In the genomic region with DNA sequence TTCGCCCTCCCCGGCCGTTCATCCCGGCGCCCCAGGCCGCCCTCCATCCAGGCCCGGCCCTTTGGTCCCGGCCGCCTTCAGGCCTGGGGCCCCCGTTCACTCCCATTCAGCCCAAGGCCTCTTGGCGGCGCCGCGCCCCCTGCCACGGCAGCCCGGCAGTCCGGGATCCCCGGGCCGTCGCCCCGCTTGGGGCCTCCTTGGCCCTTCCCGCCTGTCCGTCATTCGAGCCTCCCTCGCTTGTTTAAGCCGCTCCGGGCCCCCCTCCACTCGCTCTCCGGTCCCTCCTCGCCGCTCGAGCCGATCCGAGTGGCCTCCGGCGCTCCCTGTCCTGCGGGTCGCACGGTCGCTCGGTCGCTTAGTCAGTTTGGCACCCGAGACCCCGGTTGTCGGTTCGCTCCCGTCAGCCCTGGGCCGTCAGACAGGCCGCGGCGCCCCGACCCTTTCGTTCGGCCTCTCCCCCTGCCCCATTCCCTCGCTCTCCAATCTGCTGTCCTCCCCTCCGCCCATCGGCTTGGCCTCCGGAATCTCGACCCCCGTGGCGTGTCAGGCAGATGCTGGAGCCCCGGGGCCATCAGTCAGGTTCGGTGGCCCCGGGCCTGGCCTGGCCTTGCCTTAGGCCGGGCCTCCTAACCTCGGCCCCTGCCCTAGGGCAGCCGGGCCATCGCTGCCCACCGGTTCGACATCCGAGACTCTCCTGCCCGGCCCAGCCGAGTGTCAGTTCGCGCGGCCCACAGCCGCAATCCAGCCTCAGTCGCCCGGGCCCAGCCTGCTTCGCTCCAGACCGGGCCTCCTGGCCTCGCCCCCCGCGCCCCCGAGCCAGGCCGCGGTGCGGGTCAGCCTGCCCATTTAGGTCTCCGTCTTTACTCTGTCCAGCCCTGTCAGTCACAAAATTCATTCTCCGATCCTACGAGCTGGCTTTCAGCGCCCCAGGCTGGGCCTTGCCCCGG, we compare ENCODE assay signal across 8 cellular contexts. TPM values are rescaled to one million over a fixed set of nuclear protein-coding genes. Genes with fewer than 3 reads are reported as not detected.
DNase-seq lines count a peak whose midpoint lies in the region; ATAC-seq, FAIRE-seq and TF ChIP-seq lines count a peak whose summit lies in the region.

No MANE protein-coding gene starts in this region.

- FAIRE-seq in astrocyte (lab: Jason Lieb, UNC): no peak

- H3K9ac ChIP-seq in BLaER1: peak overlapping the region; percentile 100
- peak overlapping the region; percentile 98 for H3K9ac ChIP-seq in astrocyte (ENCODE audit: low read length)

- H3K9me3 Mint-ChIP-seq in astrocyte (ENCODE audit: unreplicated experiment): no peaks in the 10 kb centered on the region

- H3K4me3 Mint-ChIP-seq in astrocyte (ENCODE audit: unreplicated experiment): peak overlapping the region; percentile 99

- H2AFZ ChIP-seq in astrocyte (ENCODE audit: low read depth, low read length) (peak overlapping the region; percentile 57), hepatocyte (peak overlapping the region; percentile 72)

- H3K79me2 ChIP-seq in astrocyte (ENCODE audit: insufficient read depth, low read length) (peaks cover 97% of the 10 kb centered on the region), hepatocyte (peaks cover 92% of the 10 kb centered on the region)

- H3K27ac Mint-ChIP-seq in astrocyte (ENCODE audit: unreplicated experiment): peak overlapping the region; percentile 96

- H3K4me2 ChIP-seq in BLaER1 (peak overlapping the region; percentile 94), astrocyte (ENCODE audit: low read length) (peak overlapping the region; percentile 99), hepatocyte (peak overlapping the region; percentile 85)

- no peaks in the 10 kb centered on the region for H3K9me2 ChIP-seq in hepatocyte (replicated peaks; ENCODE audit: insufficient read depth)

- peaks cover 47% of the 10 kb centered on the region for H3K4me1 ChIP-seq in BLaER1
- peaks cover 26% of the 10 kb centered on the region for H3K4me1 ChIP-seq in astrocyte (ENCODE audit: insufficient read depth, low read length)
- H3K4me1 ChIP-seq in hepatocyte (ENCODE audit: insufficient read depth): peaks cover 27% of the 10 kb centered on the region

- ATAC-seq in GM19035 (IDR thresholded peaks at IDR 0.05; ENCODE audit: unreplicated experiment): peak; percentile 29
- ATAC-seq in HG03520 (IDR thresholded peaks at IDR 0.05; ENCODE audit: unreplicated experiment): peak; percentile 1

- no peaks in the 10 kb centered on the region for H3K27me3 Mint-ChIP-seq in astrocyte (ENCODE audit: low read depth, unreplicated experiment)

- DNase-seq in T-helper 1 cell (peak; percentile 16 to 60 (median 35)), astrocyte (ENCODE audit: low read depth) (peak; percentile 44), hepatocyte (ENCODE audit: low spot score) (peak; percentile 87), retinal pigment epithelial cell (ENCODE audit: low read depth) (no peak), DMS114 treated with DMSO at 0.1 percent for 48 hours (lab: John Stamatoyannopoulos, UW; ENCODE audit: unreplicated experiment) (no peak)

- H3K27me3 ChIP-seq in BLaER1: no peaks in the 10 kb centered on the region
- no peaks in the 10 kb centered on the region for H3K27me3 ChIP-seq in astrocyte (ENCODE audit: insufficient read depth, low read length)
- H3K27me3 ChIP-seq in hepatocyte: no peaks in the 10 kb centered on the region

- H3K4me3 ChIP-seq in BLaER1 (peak overlapping the region; percentile 96), astrocyte (ENCODE audit: insufficient read depth, low read depth, low read length) (peak overlapping the region; percentile 98), hepatocyte (peak overlapping the region; percentile 87), retinal pigment epithelial cell (ENCODE audit: low read length) (peak overlapping the region; percentile 98)

- WGBS in hepatocyte (ENCODE audit: low lambda C conversion rate, missing lambda C conversion rate): under 1% methylated on average over 65 of the region's 93 CpGs

- H3K36me3 ChIP-seq in BLaER1 (peaks cover 30% of the 10 kb centered on the region), astrocyte (ENCODE audit: insufficient read depth, low read length) (peaks cover 8% of the 10 kb centered on the region), hepatocyte (replicated peaks; ENCODE audit: insufficient read depth, low read depth) (no peaks in the 10 kb centered on the region)

- peaks cover 80% of the 10 kb centered on the region for H4K20me1 ChIP-seq in BLaER1
- peaks cover 58% of the 10 kb centered on the region for H4K20me1 ChIP-seq in astrocyte (ENCODE audit: insufficient read depth, low read length)
- peaks cover 53% of the 10 kb centered on the region for H4K20me1 ChIP-seq in hepatocyte (ENCODE audit: insufficient read depth, poor library complexity, severe bottlenecking)

- peaks cover 34% of the 10 kb centered on the region for H3K4me1 Mint-ChIP-seq in astrocyte (ENCODE audit: low read depth, unreplicated experiment)

- peaks cover 8% of the 10 kb centered on the region for H3K36me3 Mint-ChIP-seq in astrocyte (ENCODE audit: low read depth, unreplicated experiment)

- H3K9me3 ChIP-seq in BLaER1: no peaks in the 10 kb centered on the region
- no peaks in the 10 kb centered on the region for H3K9me3 ChIP-seq in astrocyte (ENCODE audit: insufficient read depth, low read depth, low read length)
- no peaks in the 10 kb centered on the region for H3K9me3 ChIP-seq in hepatocyte (ENCODE audit: low read depth)

- TF ChIP-seq CTCF in astrocyte (IDR thresholded peaks at IDR 0.05; ENCODE audit: insufficient read depth, low read depth, low read length) (no peak), hepatocyte (IDR thresholded peaks at IDR 0.05; ENCODE audit: poor library complexity) (peak; percentile 22), retinal pigment epithelial cell (conservative IDR thresholded peaks at IDR 0.05; ENCODE audit: low read depth, low read length) (peak; percentile 28)

- peak overlapping the region; percentile 99 for H3K27ac ChIP-seq in BLaER1
- H3K27ac ChIP-seq in astrocyte (ENCODE audit: low read depth, low read length): peak overlapping the region; percentile 96
- peak overlapping the region; percentile 99 for H3K27ac ChIP-seq in hepatocyte

RNA-seq across cellular contexts. Expression of a gene that starts 1.1 kb away (rescaled TPM):
- total RNA-seq in astrocyte (88.2 and 94.5 TPM in 2 replicates), hepatocyte (84.4 and 104 TPM in 2 replicates)
- 113 and 123 TPM in 2 replicates for polyA plus RNA-seq in hepatocyte

RNA-seq across cellular contexts. Expression of a gene that starts 1.1 kb away (rescaled TPM):
- total RNA-seq in astrocyte (299 and 337 TPM in 2 replicates), hepatocyte (429 and 430 TPM in 2 replicates)
- polyA plus RNA-seq in hepatocyte: 269 and 287 TPM in 2 replicates

RNA-seq across cellular contexts. Expression of a gene that starts 38.2 kb away (rescaled TPM):
- total RNA-seq in astrocyte: 15.5 and 16.9 TPM in 2 replicates
- 17.6 and 20.5 TPM in 2 replicates for total RNA-seq in hepatocyte
- polyA plus RNA-seq in hepatocyte: 13.5 and 21.2 TPM in 2 replicates

RNA-seq across cellular contexts. Expression of a gene that starts 54.8 kb away (rescaled TPM):
- total RNA-seq in astrocyte (1.9 and 2.4 TPM in 2 replicates), hepatocyte (4.3 and 6.2 TPM in 2 replicates)
- 4.2 and 4.9 TPM in 2 replicates for polyA plus RNA-seq in hepatocyte

Comparison
In these comparisons a context has a peak if more than half of its experiments do, and no peak if none do; other contexts are left out.
1. DNase-seq: peak in T-helper 1 cell (5 of 5), astrocyte (single experiment) and hepatocyte (single experiment); none in retinal pigment epithelial cell (single experiment) and DMS114 treated with DMSO at 0.1 percent for 48 hours (single experiment).
2. Peak in every context shown above with its lines, with median percentiles within 50 percentile points of each other: H3K27ac ChIP-seq, H3K4me2 ChIP-seq and H3K4me3 ChIP-seq.